Comparison of ENCODE assay signal across 8 cellular contexts in genomic region chr2:74573747-74574562, GRCh38. TPM values are rescaled to one million over a fixed set of nuclear protein-coding genes. Genes with fewer than 3 reads are reported as not detected.
DNase-seq lines count a peak whose midpoint lies in the region; ATAC-seq and TF ChIP-seq lines count a peak whose summit lies in the region.

No MANE protein-coding gene starts in this region.

- H2AFZ ChIP-seq in OCI-LY3 (ENCODE audit: low read depth, low read length) = peak overlapping the region; percentile 69

- intact Hi-C loops in ascending aorta (cut with DNase I) = no loop called here

- H3K4me3 ChIP-seq in HFF-Myc (replicated peaks; ENCODE audit: low read depth, low read length) (no peak overlapping the region), OCI-LY3 (ENCODE audit: low read length) (peak overlapping the region; percentile 39; the same call in 1 of the 2 replicates), ascending aorta (no peak overlapping the region)

- H3K4me1 ChIP-seq in OCI-LY3 (ENCODE audit: low read length) (peaks cover 63% of the 10 kb centered on the region), ascending aorta (no peaks in the 10 kb centered on the region)

- H3K9me3 Mint-ChIP-seq in effector memory CD8-positive, alpha-beta T cell = no peaks in the 10 kb centered on the region

- H3K36me3 Mint-ChIP-seq in effector memory CD8-positive, alpha-beta T cell (ENCODE audit: insufficient read depth) = no peaks in the 10 kb centered on the region

- H3K4me3 Mint-ChIP-seq in effector memory CD8-positive, alpha-beta T cell = peak overlapping the region; percentile 35 to 61

- H3K4me1 Mint-ChIP-seq in effector memory CD8-positive, alpha-beta T cell (ENCODE audit: low read depth in 2 of 2) = peaks cover 9 to 13% of the 10 kb centered on the region in 2 donors

- H3K27me3 ChIP-seq in OCI-LY3 (ENCODE audit: low read depth, low read length) (no peaks in the 10 kb centered on the region), ascending aorta (no peaks in the 10 kb centered on the region)

- H3K27me3 Mint-ChIP-seq in effector memory CD8-positive, alpha-beta T cell = peaks cover 0 to 11% of the 10 kb centered on the region in 2 donors

- H4K20me1 ChIP-seq in OCI-LY3 (ENCODE audit: insufficient read depth, low read length) = no peaks in the 10 kb centered on the region

- ATAC-seq in GM18505 (IDR thresholded peaks at IDR 0.05; ENCODE audit: unreplicated experiment) = no peak
- peak; percentile 61 for ATAC-seq in effector memory CD8-positive, alpha-beta T cell (replicated peaks)
- ATAC-seq in stimulated activated naive CD8-positive, alpha-beta T cell treated with anti-CD3 and anti-CD28 coated beads, Interleukin-15, Interleukin-2, amounts not matched to agents 100 U/mL and 50 U/mL, for 24 hours = peak; percentile 64

- no peak for TF ChIP-seq CTCF in HFF-Myc (IDR thresholded peaks at IDR 0.05; ENCODE audit: low read depth, low read length, missing control alignments)
- no peak for TF ChIP-seq CTCF in OCI-LY3 (IDR thresholded peaks at IDR 0.05; ENCODE audit: low read depth, low read length)
- TF ChIP-seq CTCF in ascending aorta (IDR thresholded peaks at IDR 0.05) = no peak

- no peaks in the 10 kb centered on the region for H3K79me2 ChIP-seq in OCI-LY3 (ENCODE audit: low read length)

- no peaks in the 10 kb centered on the region for H3K9me3 ChIP-seq in OCI-LY3 (ENCODE audit: insufficient read depth, low read length)
- no peaks in the 10 kb centered on the region for H3K9me3 ChIP-seq in ascending aorta

- DNase-seq in HFF-Myc (ENCODE audit: extremely low read depth, low read depth) (peak; percentile 89), inferior parietal cortex (ENCODE audit: extremely low spot score) (no peak), NCI-H1417 treated with DMSO at 0.1 percent for 48 hours (lab: John Stamatoyannopoulos, UW) (no peak), ascending aorta (ENCODE audit: low spot score in 2 of 2) (no peak)
- no peak for DNase-seq in effector memory CD8-positive, alpha-beta T cell
- DNase-seq in stimulated activated naive CD8-positive, alpha-beta T cell treated with anti-CD3 and anti-CD28 coated beads, Interleukin-15, Interleukin-2, amounts not matched to agents 100 U/mL and 50 U/mL, for 24 hours = no peak

- peak overlapping the region; percentile 47 to 83 for H3K27ac Mint-ChIP-seq in effector memory CD8-positive, alpha-beta T cell

- H3K36me3 ChIP-seq in OCI-LY3 (replicated peaks; ENCODE audit: low read depth, low read length) (no peaks in the 10 kb centered on the region), ascending aorta (no peaks in the 10 kb centered on the region)

- no peak overlapping the region for H3K27ac ChIP-seq in OCI-LY3 (ENCODE audit: low read length)
- H3K27ac ChIP-seq in ascending aorta = no peak overlapping the region

- TF ChIP-seq POLR2A in GM18505 (IDR thresholded peaks at IDR 0.05; ENCODE audit: borderline replicate concordance, extremely low read depth, insufficient read depth, insufficient read length) = peak; percentile 46

- H3K9ac ChIP-seq in OCI-LY3 (ENCODE audit: low read length) = peak overlapping the region; percentile 13; the same call in 1 of the 2 replicates

- H3K4me2 ChIP-seq in OCI-LY3 (ENCODE audit: low read length) = peak overlapping the region; percentile 57

RNA-seq across cellular contexts. Expression of gene DOK1, which starts 19.4 kb away (rescaled TPM):
- total RNA-seq in ascending aorta = 68.1 TPM

RNA-seq across cellular contexts. Expression of gene LOXL3, which starts 20.2 kb away (rescaled TPM):
- total RNA-seq in ascending aorta = 19.8 TPM

RNA-seq across cellular contexts. Expression of gene HTRA2, which starts 44.2 kb away (rescaled TPM):
- total RNA-seq in ascending aorta = 80.1 TPM

RNA-seq across cellular contexts. Expression of gene AUP1, which starts 44.4 kb away (rescaled TPM):
- total RNA-seq in ascending aorta = 120 TPM

RNA-seq across cellular contexts. Expression of gene DQX1, which starts 47.9 kb away (rescaled TPM):
- total RNA-seq in ascending aorta = not detected
